17 cellular contexts compared by ENCODE assay signal in genomic region chr7:12090757-12091134, GRCh38.
DNase-seq lines count a peak whose midpoint lies in the region; ATAC-seq and TF ChIP-seq lines count a peak whose summit lies in the region.
"Had no signal": no experiment of that assay in that cellular context is flagged by ENCODE, and none has a peak within 500 bp of the region (broad histone marks: within the 10 kb centered on the region; RNA-seq: fewer than 3 reads in every experiment).

No MANE protein-coding gene starts in this region.

- ATAC-seq in natural killer cell treated with Interleukin-12 subunit alpha and Interleukin-12 subunit beta and Interleukin-15 and Interleukin-18, amount 100 ng/mL, for 72 hours = peak; percentile 31 to 36
- no peak for ATAC-seq in natural killer cell
- ATAC-seq in activated naive CD4-positive, alpha-beta T cell treated with anti-CD3 and anti-CD28 coated beads, Interleukin-2, amount 50 U/mL, for 72 hours = no peak
- ATAC-seq: CD8-positive, alpha-beta T cell had no signal

- H3K27me3 Mint-ChIP-seq in natural killer cell treated with Interleukin-12 subunit alpha and Interleukin-12 subunit beta and Interleukin-15 and Interleukin-18, amount 100 ng/mL, for 72 hours = peaks cover 9 to 10% of the 10 kb centered on the region in 2 donors
- H3K27me3 Mint-ChIP-seq in natural killer cell (ENCODE audit: low read depth in 2 of 2) = peaks cover 0 to 24% of the 10 kb centered on the region in 2 donors
- H3K27me3 Mint-ChIP-seq in activated CD4-positive, alpha-beta T cell treated with anti-CD3 and anti-CD28 coated beads, Interleukin-2, amount 10 ng/mL, durations not matched to agents 7 days and 5 days = no peaks in the 10 kb centered on the region

- CTCF ChIA-PET in activated CD4-positive, alpha-beta T cell treated with anti-CD3 and anti-CD28 coated beads, Interleukin-2, amount 10 ng/mL, durations not matched to agents 7 days and 5 days (lab: Charles Lee) = no interaction called here

- POLR2A ChIA-PET in activated CD4-positive, alpha-beta T cell treated with anti-CD3 and anti-CD28 coated beads, Interleukin-2, amount 10 ng/mL, durations not matched to agents 7 days and 5 days (lab: Charles Lee) = no interaction called here

- no peaks in the 10 kb centered on the region for H3K4me1 Mint-ChIP-seq in natural killer cell treated with Interleukin-12 subunit alpha and Interleukin-12 subunit beta and Interleukin-15 and Interleukin-18, amount 100 ng/mL, for 72 hours (ENCODE audit: low read depth in 2 of 2)
- H3K4me1 Mint-ChIP-seq in natural killer cell = no peaks in the 10 kb centered on the region
- no peaks in the 10 kb centered on the region for H3K4me1 Mint-ChIP-seq in activated CD4-positive, alpha-beta T cell treated with anti-CD3 and anti-CD28 coated beads, Interleukin-2, amount 10 ng/mL, durations not matched to agents 7 days and 5 days

- intact Hi-C loops in natural killer cell (cut with micrococcal nuclease) = no loop called here

- H3K36me3 Mint-ChIP-seq in natural killer cell treated with Interleukin-12 subunit alpha and Interleukin-12 subunit beta and Interleukin-15 and Interleukin-18, amount 100 ng/mL, for 72 hours = no peaks in the 10 kb centered on the region
- no peaks in the 10 kb centered on the region for H3K36me3 Mint-ChIP-seq in natural killer cell
- H3K36me3 Mint-ChIP-seq in activated CD4-positive, alpha-beta T cell treated with anti-CD3 and anti-CD28 coated beads, Interleukin-2, amount 10 ng/mL, durations not matched to agents 7 days and 5 days (ENCODE audit: low read depth) = no peaks in the 10 kb centered on the region
- H3K36me3 Mint-ChIP-seq in activated naive CD4-positive, alpha-beta T cell treated with anti-CD3 and anti-CD28 coated beads, Interleukin-2, amount 50 U/mL, for 72 hours = no peaks in the 10 kb centered on the region
- H3K36me3 Mint-ChIP-seq: CD8-positive, alpha-beta T cell had no signal

- no peak for TF ChIP-seq CTCF in natural killer cell (IDR thresholded peaks at IDR 0.05)
- no peak for TF ChIP-seq CTCF in fibroblast of villous mesenchyme (IDR thresholded peaks at IDR 0.05; ENCODE audit: insufficient read depth, low read depth, low read length)
- TF ChIP-seq CTCF in retinal pigment epithelial cell (conservative IDR thresholded peaks at IDR 0.05; ENCODE audit: low read depth, low read length) = no peak

- no peak overlapping the region for H3K27ac Mint-ChIP-seq in natural killer cell treated with Interleukin-12 subunit alpha and Interleukin-12 subunit beta and Interleukin-15 and Interleukin-18, amount 100 ng/mL, for 72 hours
- no peak overlapping the region for H3K27ac Mint-ChIP-seq in natural killer cell
- no peak overlapping the region for H3K27ac Mint-ChIP-seq in activated CD4-positive, alpha-beta T cell treated with anti-CD3 and anti-CD28 coated beads, Interleukin-2, amount 10 ng/mL, durations not matched to agents 7 days and 5 days
- no peak overlapping the region for H3K27ac Mint-ChIP-seq in activated naive CD4-positive, alpha-beta T cell treated with anti-CD3 and anti-CD28 coated beads, Interleukin-2, amount 50 U/mL, for 72 hours
- H3K27ac Mint-ChIP-seq: CD8-positive, alpha-beta T cell had no signal

- H3K9me3 Mint-ChIP-seq in natural killer cell treated with Interleukin-12 subunit alpha and Interleukin-12 subunit beta and Interleukin-15 and Interleukin-18, amount 100 ng/mL, for 72 hours = no peaks in the 10 kb centered on the region
- H3K9me3 Mint-ChIP-seq in natural killer cell = peaks cover 0 to 3% of the 10 kb centered on the region in 2 donors
- no peaks in the 10 kb centered on the region for H3K9me3 Mint-ChIP-seq in activated CD4-positive, alpha-beta T cell treated with anti-CD3 and anti-CD28 coated beads, Interleukin-2, amount 10 ng/mL, durations not matched to agents 7 days and 5 days
- peaks cover 4 to 9% of the 10 kb centered on the region in 2 donors for H3K9me3 Mint-ChIP-seq in activated naive CD4-positive, alpha-beta T cell treated with anti-CD3 and anti-CD28 coated beads, Interleukin-2, amount 50 U/mL, for 72 hours
- H3K9me3 Mint-ChIP-seq: CD8-positive, alpha-beta T cell had no signal

- H3K4me3 ChIP-seq in fibroblast of villous mesenchyme (ENCODE audit: low read depth, low read length) = peak overlapping the region; percentile 37
- no peak overlapping the region for H3K4me3 ChIP-seq in retinal pigment epithelial cell (ENCODE audit: low read length)

- no peak overlapping the region for H3K4me3 Mint-ChIP-seq in natural killer cell treated with Interleukin-12 subunit alpha and Interleukin-12 subunit beta and Interleukin-15 and Interleukin-18, amount 100 ng/mL, for 72 hours
- H3K4me3 Mint-ChIP-seq in natural killer cell = no peak overlapping the region
- H3K4me3 Mint-ChIP-seq in activated CD4-positive, alpha-beta T cell treated with anti-CD3 and anti-CD28 coated beads, Interleukin-2, amount 10 ng/mL, durations not matched to agents 7 days and 5 days = no peak overlapping the region
- H3K4me3 Mint-ChIP-seq: CD8-positive, alpha-beta T cell had no signal

- no peak for DNase-seq in natural killer cell treated with Interleukin-12 subunit alpha and Interleukin-12 subunit beta and Interleukin-15 and Interleukin-18, amount 100 ng/mL, for 72 hours (ENCODE audit: low spot score)
- DNase-seq in natural killer cell (no peak), fibroblast of villous mesenchyme (ENCODE audit: low read depth) (peak; percentile 29), retinal pigment epithelial cell (ENCODE audit: low read depth) (peak; percentile 56), NCI-H128 (lab: John Stamatoyannopoulos, UW; ENCODE audit: unreplicated experiment) (no peak), NCI-H187 treated with DMSO at 0.1 percent for 48 hours (lab: John Stamatoyannopoulos, UW) (no peak)
- DNase-seq in activated CD4-positive, alpha-beta T cell treated with anti-CD3 and anti-CD28 coated beads, Interleukin-2, amount 10 ng/mL, durations not matched to agents 7 days and 5 days = no peak
- no peak for DNase-seq in activated naive CD4-positive, alpha-beta T cell treated with anti-CD3 and anti-CD28 coated beads, Interleukin-2, amount 50 U/mL, for 72 hours (ENCODE audit: low spot score in 2 of 2)
- DNase-seq: CD8-positive, alpha-beta T cell; DMS79 treated with DMSO at 0.1 percent for 48 hours; KBM-7; MV-4-11; NCI-H1436; NCI-H2081 treated with DMSO at 0.1 percent for 48 hours; NCI-H526 treated with DMSO at 0.1 percent for 48 hours; RPMI8226; SIG-M5 had no signal

Comparison
In these comparisons a context has a peak if more than half of its experiments do, and no peak if none do; other contexts are left out.
1. ATAC-seq: peak in natural killer cell treated with Interleukin-12 subunit alpha and Interleukin-12 subunit beta and Interleukin-15 and Interleukin-18, amount 100 ng/mL, for 72 hours (2 of 2); none in natural killer cell (0 of 3) and activated naive CD4-positive, alpha-beta T cell treated with anti-CD3 and anti-CD28 coated beads, Interleukin-2, amount 50 U/mL, for 72 hours (0 of 2).
2. DNase-seq: peak in fibroblast of villous mesenchyme (single experiment) and retinal pigment epithelial cell (single experiment); none in natural killer cell treated with Interleukin-12 subunit alpha and Interleukin-12 subunit beta and Interleukin-15 and Interleukin-18, amount 100 ng/mL, for 72 hours (single experiment), natural killer cell (single experiment), NCI-H128 (single experiment), activated CD4-positive, alpha-beta T cell treated with anti-CD3 and anti-CD28 coated beads, Interleukin-2, amount 10 ng/mL, durations not matched to agents 7 days and 5 days (single experiment), activated naive CD4-positive, alpha-beta T cell treated with anti-CD3 and anti-CD28 coated beads, Interleukin-2, amount 50 U/mL, for 72 hours (0 of 2) and NCI-H187 treated with DMSO at 0.1 percent for 48 hours (single experiment).